9 cellular contexts compared by ENCODE assay signal in genomic region chr22:36454916-36455570, GRCh38. TPM values are rescaled to one million over a fixed set of nuclear protein-coding genes. Genes with fewer than 3 reads are reported as not detected.
DNase-seq lines count a peak whose midpoint lies in the region; ATAC-seq, FAIRE-seq and TF ChIP-seq lines count a peak whose summit lies in the region.
"Had no signal": no experiment of that assay in that cellular context is flagged by ENCODE, and none has a peak within 500 bp of the region (broad histone marks: within the 10 kb centered on the region; RNA-seq: fewer than 3 reads in every experiment).

No MANE protein-coding gene starts in this region.

- H3K4me2 ChIP-seq in A549, result peak overlapping the region; percentile 88

- peak; percentile 38 for TF ChIP-seq POLR2A in A549 (IDR thresholded peaks at IDR 0.05; ENCODE audit: low read length)

- WGBS in A549 (ENCODE audit: missing lambda C conversion rate), result 3% methylated on average over 13 of the region's 61 CpGs

- H3K27ac ChIP-seq in A549, result peak overlapping the region; percentile 95 to 98

- CTCF ChIA-PET in A549 (lab: Yijun Ruan, JAX), result interaction anchor here (1.0 to 3.1 kb wide), 5 partner anchors 11 to 153 kb away, joined by 3 to 15 read pairs (median 4); no protein-coding TSS in a partner anchor

- peaks cover 48% of the 10 kb centered on the region for H3K4me1 ChIP-seq in A549

- no peak for FAIRE-seq in A549 (lab: Jason Lieb, UNC)
- FAIRE-seq: G401.6 had no signal

- TF ChIP-seq RAD21 in A549 (conservative IDR thresholded peaks at IDR 0.05 in 1 of 2, IDR thresholded peaks at IDR 0.05 in 1 of 2), result peak in 1 of 2 experiments; percentile 52; a peak in 2 of 5 replicates

- TF ChIP-seq CTCF in A549 (IDR thresholded peaks at IDR 0.05), result peak; percentile 16; the same call in 1 of the 3 replicates

- no peaks in the 10 kb centered on the region for H3K9me3 ChIP-seq in A549

- ATAC-seq in A549 (peak; percentile 88), GM18868 (IDR thresholded peaks at IDR 0.05; ENCODE audit: unreplicated experiment) (peak; percentile 61), HG03342 (IDR thresholded peaks at IDR 0.05; ENCODE audit: unreplicated experiment) (peak; percentile 50)

- H3K4me3 ChIP-seq in A549, result peak overlapping the region; percentile 47

- POLR2A ChIA-PET in A549 (lab: Yijun Ruan, JAX), result interaction anchor here (1.0 kb wide), 3 partner anchors 11 to 68 kb away, joined by 3 to 5 read pairs (median 3); partner anchors contain the start of gene MYH9

- peak; percentile 73 to 94 for DNase-seq in A549 (ENCODE audit: low read depth in 1 of 2, low spot score in 1 of 2)
- DNase-seq in NCI-H82 (lab: John Stamatoyannopoulos, UW), result peak; percentile 94
- DNase-seq in activated CD8-positive, alpha-beta memory T cell treated with anti-CD3 and anti-CD28 coated beads for 24 hours, result peak; percentile 97
- peak; percentile 94 for DNase-seq in effector CD4-positive, alpha-beta T cell
- DNase-seq in medulla oblongata (ENCODE audit: extremely low spot score), result peak; percentile 86
- DNase-seq in stimulated activated CD4-positive, alpha-beta T cell treated with anti-CD3 and anti-CD28 coated beads, TNF-alpha, amount 100 ng/mL, for 4 hours (ENCODE audit: low read depth in 3 of 3), result peak; percentile 92 to 98 (median 92)

- TF ChIP-seq EP300 in A549 (IDR thresholded peaks at IDR 0.05), result no peak

TF ChIP-seq in A549, 52 proteins besides CTCF, POLR2A, EP300 and RAD21:
- TF ChIP-seq JUN (IDR thresholded peaks at IDR 0.05) (peak in 1 of 2 experiments; percentile 48; a peak in 1 of 5 replicates), MAFK (IDR thresholded peaks at IDR 0.05; ENCODE audit: partially characterized antibody) (peak; percentile 17), USF2 (IDR thresholded peaks at IDR 0.05) (no peak), E2F6 (IDR thresholded peaks at IDR 0.05; ENCODE audit: borderline replicate concordance, low read depth) (peak; percentile 73), MYC (IDR thresholded peaks at IDR 0.05; ENCODE audit: borderline replicate concordance, low read length) (peak; percentile 22; the same call in 1 of the 2 replicates), RFX5 (IDR thresholded peaks at IDR 0.05) (no peak), PHF8 (IDR thresholded peaks at IDR 0.05; ENCODE audit: borderline replicate concordance, low read depth) (peak; percentile 50; the same call in 1 of the 2 replicates), ZFP36 (IDR thresholded peaks at IDR 0.05; ENCODE audit: borderline replicate concordance, partially characterized antibody) (peak; percentile 83), SMC3 (IDR thresholded peaks at IDR 0.05) (peak; percentile 34; the same call in 1 of the 3 replicates), MAX (IDR thresholded peaks at IDR 0.05) (peak; percentile 71)
TF ChIP-seq in A549: peak in this region for 8.

RNA-seq across cellular contexts. Expression of gene TXN2, which starts 26.4 kb away (rescaled TPM):
- 84.5 and 89.6 TPM in 2 replicates for polyA plus RNA-seq in A549 (2011; rRNA removed)
- polyA plus RNA-seq in A549 (2012; cell fraction: cytosol; rRNA removed), result 114 and 144 TPM in 2 replicates
- 75.7 and 84.1 TPM in 2 replicates for polyA plus RNA-seq in A549 (2012; cell fraction: nucleus; rRNA removed)
- polyA plus RNA-seq in A549 (2017; fragmentation: RNase III; extraction: RNeasy Plus Mini Kit Qiagen cat#74134 plus additional on column Dnase treatment), result 82.2 to 90.5 TPM (median 83.6 TPM) in 3 replicates
- 53.2 and 56.1 TPM in 2 replicates for polyA minus RNA-seq in A549 (2011; rRNA and poly(A)+ RNA removed)

RNA-seq across cellular contexts. Expression of gene FOXRED2, which starts 51.8 kb away (rescaled TPM):
- 5.7 and 7.2 TPM in 2 replicates for polyA plus RNA-seq in A549 (2011; rRNA removed)
- polyA plus RNA-seq in A549 (2012; cell fraction: cytosol; rRNA removed), result 7.8 and 11.3 TPM in 2 replicates
- 14.2 and 17.7 TPM in 2 replicates for polyA plus RNA-seq in A549 (2012; cell fraction: nucleus; rRNA removed)
- 11.6 to 12.3 TPM (median 12.3 TPM) in 3 replicates for polyA plus RNA-seq in A549 (2017; fragmentation: RNase III; extraction: RNeasy Plus Mini Kit Qiagen cat#74134 plus additional on column Dnase treatment)
- polyA minus RNA-seq in A549 (2011; rRNA and poly(A)+ RNA removed), result 9.8 and 12.2 TPM in 2 replicates

Comparison
In these comparisons a context has a peak if more than half of its experiments do, and no peak if none do; other contexts are left out.
1. Peak in every context shown above with its lines: DNase-seq, ATAC-seq, H3K4me3 ChIP-seq and H3K27ac ChIP-seq.